16 cellular contexts compared by ENCODE assay signal in the genomic region with DNA sequence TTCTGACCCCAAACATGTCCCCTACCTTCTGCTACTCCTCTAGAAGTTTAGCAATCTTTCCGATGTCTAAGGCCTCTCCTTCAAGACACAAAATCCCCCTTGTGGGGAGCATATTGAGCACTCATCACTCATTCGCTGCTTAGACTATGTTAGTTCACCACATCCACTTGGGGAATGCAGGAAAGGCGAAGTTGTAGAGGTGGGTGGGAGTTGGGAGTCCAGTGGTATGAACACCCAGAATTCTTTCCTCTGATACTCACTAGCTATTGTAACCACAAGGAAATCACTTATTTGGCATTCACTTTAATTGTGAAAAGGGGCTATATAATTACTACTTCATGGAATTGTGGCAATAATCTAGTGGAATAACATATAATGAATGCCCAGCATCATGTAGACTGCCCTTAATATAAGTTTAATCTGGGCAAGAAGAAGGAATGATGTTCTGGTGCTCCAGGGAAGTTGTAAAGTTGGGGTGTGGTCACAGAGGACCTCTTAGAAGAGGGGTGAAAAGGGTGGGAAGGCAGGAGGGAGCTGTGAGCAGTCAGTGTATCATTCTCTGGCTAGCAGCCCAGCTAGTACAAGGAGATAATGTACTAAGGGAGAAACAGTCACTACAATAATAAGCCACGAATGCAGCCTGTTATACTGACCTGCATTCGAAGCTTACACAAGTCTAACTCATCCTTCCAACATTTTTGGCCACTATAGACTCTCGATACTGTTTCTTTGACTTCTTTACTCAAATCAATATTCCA.
A peak's percentile ranks its signal among the peaks of the same experiment; 100 is the strongest.
DNase-seq lines count a peak whose midpoint lies in the region; ATAC-seq, FAIRE-seq and TF ChIP-seq lines count a peak whose summit lies in the region.
"Had no signal": no experiment of that assay in that cellular context is flagged by ENCODE, and none has a peak within 500 bp of the region (broad histone marks: within the 10 kb centered on the region; RNA-seq: fewer than 3 reads in every experiment).

No MANE protein-coding gene starts in this region.

- H4K20me1 ChIP-seq in PC-3 (ENCODE audit: low read length) (no peaks in the 10 kb centered on the region), endothelial cell of umbilical vein (replicated peaks; ENCODE audit: control insufficient read depth, extremely low read depth, insufficient read depth, low read length) (no peaks in the 10 kb centered on the region)

- H3K4me3 ChIP-seq in PC-3 (ENCODE audit: low read length) (no peak overlapping the region), endothelial cell of umbilical vein (replicated peaks in 1 of 3; ENCODE audit: insufficient read depth in 1 of 3, low read depth in 1 of 3, low read length in 3 of 3) (no peak overlapping the region), gastroesophageal sphincter (no peak overlapping the region), heart left ventricle (no peak overlapping the region)

- DNase-seq in EL (peak; percentile 88), PC-3 (peak; percentile 81), endothelial cell of umbilical vein (ENCODE audit: low read depth, low spot score) (peak; percentile 55), renal cortical epithelial cell (ENCODE audit: low read depth) (peak; percentile 69), cerebellar nuclear complex (lab: John Stamatoyannopoulos, UW) (no peak), heart left ventricle (no peak)
- DNase-seq in effector CD8-positive, alpha-beta T cell (lab: John Stamatoyannopoulos, UW) = no peak
- DNase-seq: activated naive CD4-positive, alpha-beta T cell treated with anti-CD3 and anti-CD28 coated beads, Interleukin-2, amount 50 U/mL, for 16 hours; Caco-2; hypothalamus; KG1; NCI-H2081 treated with DMSO at 0.1 percent for 48 hours; stimulated activated CD4-positive, alpha-beta T cell treated with anti-CD3 and anti-CD28 coated beads, Interleukin-4, amount 100 ng/mL, for 1 hour; stimulated activated naive CD4-positive, alpha-beta T cell treated with Interleukin-2 at 50 U/mL for 16 hours had no signal

- peak; percentile 86 for FAIRE-seq in endothelial cell of umbilical vein (lab: Jason Lieb, UNC)

- H3K9me3 ChIP-seq in PC-3 (ENCODE audit: low read length) = no peaks in the 10 kb centered on the region
- H3K9me3 ChIP-seq in endothelial cell of umbilical vein (replicated peaks; ENCODE audit: control insufficient read depth, insufficient read depth, low read length) = no peaks in the 10 kb centered on the region
- H3K9me3 ChIP-seq in gastroesophageal sphincter = no peaks in the 10 kb centered on the region
- no peaks in the 10 kb centered on the region for H3K9me3 ChIP-seq in heart left ventricle
- H3K9me3 ChIP-seq: Caco-2 had no signal

- no TSS peak for BruUV-seq in PC-3 (replicated peaks; lab: Mats Ljungman, UMichigan)
- BruUV-seq in endothelial cell of umbilical vein (replicated peaks; lab: Mats Ljungman, UMichigan) = no TSS peak

- POLR2A ChIA-PET in PC-3 (lab: Charles Lee; ENCODE audit: unreplicated experiment) (no interaction called here), endothelial cell of umbilical vein (lab: Charles Lee) (no interaction called here)

- TF ChIP-seq POLR2A in endothelial cell of umbilical vein (IDR thresholded peaks at IDR 0.05; ENCODE audit: low read depth, low read length) = no peak
- TF ChIP-seq POLR2A in gastroesophageal sphincter (IDR thresholded peaks at IDR 0.05) = no peak
- TF ChIP-seq POLR2A in heart left ventricle (IDR thresholded peaks at IDR 0.05) = no peak

- TF ChIP-seq EP300 in gastroesophageal sphincter (IDR thresholded peaks at IDR 0.05) = no peak

- intact Hi-C loops in PC-3 (cut with micrococcal nuclease) = no loop called here
- intact Hi-C loops in endothelial cell of umbilical vein (cut with micrococcal nuclease) = no loop called here
- intact Hi-C loops in heart left ventricle (cut with DNase I) = no loop called here

- H3K9me2 ChIP-seq in PC-3 (replicated peaks; ENCODE audit: low read length) = no peaks in the 10 kb centered on the region

- peak; percentile 95 for ATAC-seq in PC-3
- no peak for ATAC-seq in gastroesophageal sphincter
- ATAC-seq in heart left ventricle = no peak

- peak overlapping the region; percentile 4 for H3K4me2 ChIP-seq in PC-3 (ENCODE audit: low read length)
- no peak overlapping the region for H3K4me2 ChIP-seq in endothelial cell of umbilical vein (ENCODE audit: insufficient read depth, low read length)

- dilution Hi-C loops in endothelial cell of umbilical vein (cut with MboI; ENCODE audit: extremely low pct_ligation_motif_present, low sequenced_read_pairs) = no loop called here

- H3K27ac ChIP-seq in PC-3 (ENCODE audit: low read length) = peak overlapping the region; percentile 34
- no peak overlapping the region for H3K27ac ChIP-seq in endothelial cell of umbilical vein (ENCODE audit: insufficient read depth, low read depth, low read length)
- H3K27ac ChIP-seq in gastroesophageal sphincter = no peak overlapping the region
- H3K27ac ChIP-seq in heart left ventricle = no peak overlapping the region
- H3K27ac ChIP-seq: parathyroid adenoma had no signal

- H2AFZ ChIP-seq in PC-3 (ENCODE audit: low read length) (no peak overlapping the region), endothelial cell of umbilical vein (ENCODE audit: low read depth, low read length) (no peak overlapping the region)
- H2AFZ ChIP-seq: parathyroid adenoma had no signal

- no peaks in the 10 kb centered on the region for H3K9me1 ChIP-seq in endothelial cell of umbilical vein (replicated peaks; ENCODE audit: control insufficient read depth, extremely low read depth, insufficient read depth, low read length)

- H3K27me3 ChIP-seq in PC-3 (ENCODE audit: low read length) = no peaks in the 10 kb centered on the region
- H3K27me3 ChIP-seq in endothelial cell of umbilical vein (ENCODE audit: control insufficient read depth in 2 of 2, insufficient read depth in 2 of 2, low read length in 2 of 2) = no peaks in the 10 kb centered on the region
- no peaks in the 10 kb centered on the region for H3K27me3 ChIP-seq in gastroesophageal sphincter
- H3K27me3 ChIP-seq in heart left ventricle = peaks cover 0 to 12% (median 0%) of the 10 kb centered on the region in 9 donors

- CTCF ChIA-PET in PC-3 (lab: Charles Lee) (interaction anchor here (0.8 kb wide), 1 partner anchor 144 kb away, joined by 3 read pairs; no protein-coding TSS in a partner anchor), endothelial cell of umbilical vein (lab: Charles Lee) (interaction anchor here (0.7 kb wide), 1 partner anchor 45 kb away, joined by 3 read pairs; no protein-coding TSS in a partner anchor)

- no peak for TF ChIP-seq CTCF in PC-3 (conservative IDR thresholded peaks at IDR 0.05; ENCODE audit: low read depth, low read length)
- TF ChIP-seq CTCF in endothelial cell of umbilical vein (IDR thresholded peaks at IDR 0.05; ENCODE audit: extremely low read depth in 1 of 2, insufficient read depth in 1 of 2, low read depth in 1 of 2, low read length in 2 of 2) = no peak
- no peak for TF ChIP-seq CTCF in gastroesophageal sphincter (IDR thresholded peaks at IDR 0.05)
- TF ChIP-seq CTCF in heart left ventricle (IDR thresholded peaks at IDR 0.05) = no peak

- H3K4me1 ChIP-seq in PC-3 (ENCODE audit: insufficient read depth, low read length) (peaks cover 11% of the 10 kb centered on the region), endothelial cell of umbilical vein (ENCODE audit: control insufficient read depth, extremely low read depth, insufficient read depth, low read length) (peaks cover 2% of the 10 kb centered on the region), gastroesophageal sphincter (no peaks in the 10 kb centered on the region), heart left ventricle (no peaks in the 10 kb centered on the region)
- H3K4me1 ChIP-seq: Caco-2, parathyroid adenoma had no signal

- H3K9ac ChIP-seq in PC-3 (ENCODE audit: low read length) = no peak overlapping the region
- no peak overlapping the region for H3K9ac ChIP-seq in endothelial cell of umbilical vein (replicated peaks; ENCODE audit: extremely low read depth, insufficient read depth, low read length)
- H3K9ac ChIP-seq: parathyroid adenoma had no signal

- no peaks in the 10 kb centered on the region for H3F3A ChIP-seq in PC-3 (ENCODE audit: low read length, unreplicated experiment)

- 58 to 73% methylated on average over 3 to 5 of the region's 6 CpGs for WGBS in gastroesophageal sphincter (ENCODE audit: low coverage in 1 of 2), 2 donors
- 59 to 70% (median 62%) methylated on average over 6 of the region's 6 CpGs for WGBS in heart left ventricle, 4 donors

- H3K36me3 ChIP-seq in PC-3 (ENCODE audit: low read depth, low read length) (no peaks in the 10 kb centered on the region), endothelial cell of umbilical vein (ENCODE audit: control insufficient read depth in 2 of 2, extremely low read depth in 1 of 2, insufficient read depth in 2 of 2, low read length in 2 of 2) (no peaks in the 10 kb centered on the region), gastroesophageal sphincter (no peaks in the 10 kb centered on the region), heart left ventricle (no peaks in the 10 kb centered on the region)

- no peaks in the 10 kb centered on the region for H3K79me2 ChIP-seq in PC-3 (ENCODE audit: low read length)
- H3K79me2 ChIP-seq in endothelial cell of umbilical vein (ENCODE audit: control insufficient read depth, insufficient read depth, low read length) = no peaks in the 10 kb centered on the region
- H3K79me2 ChIP-seq: parathyroid adenoma had no signal

TF ChIP-seq in endothelial cell of umbilical vein, 7 proteins besides CTCF, POLR2A, EP300 and RAD21:
- TF ChIP-seq EZH2 (IDR thresholded peaks at IDR 0.05; ENCODE audit: borderline replicate concordance, low read depth, low read length, severe bottlenecking) (no peak), FOS (IDR thresholded peaks at IDR 0.05; ENCODE audit: borderline replicate concordance, insufficient read depth, low read length) (peak; percentile 26), MYC (IDR thresholded peaks at IDR 0.05; ENCODE audit: low read depth, low read length) (no peak)

Comparison
In these comparisons a context has a peak if more than half of its experiments do, and no peak if none do; other contexts are left out.
1. DNase-seq: peak in EL (single experiment), PC-3 (single experiment), endothelial cell of umbilical vein (single experiment) and renal cortical epithelial cell (single experiment); none in effector CD8-positive, alpha-beta T cell (single experiment), cerebellar nuclear complex (0 of 2) and heart left ventricle (0 of 5).